Comparison of ENCODE assay signal across 10 cellular contexts in the genomic region with DNA sequence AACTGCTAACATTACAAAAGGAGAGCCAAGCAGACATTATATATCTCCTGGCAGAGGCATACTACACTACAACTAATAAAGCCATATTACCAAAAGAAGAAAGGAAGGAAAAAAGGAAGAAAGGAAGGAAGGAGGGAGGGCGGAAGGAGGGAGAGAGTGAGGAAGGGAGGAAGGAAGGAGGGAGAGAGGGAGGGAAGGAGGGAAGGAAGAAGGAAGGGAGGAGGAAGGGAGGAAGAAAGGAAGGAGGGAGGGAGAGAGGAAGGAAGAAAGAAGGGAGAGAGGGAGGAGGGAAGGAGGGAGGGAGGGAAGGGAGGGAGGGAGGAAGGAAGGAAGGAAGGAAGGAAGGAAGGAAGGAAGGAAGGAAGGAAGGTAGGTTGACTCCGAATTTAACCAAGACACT.
"Had no signal": no experiment of that assay in that cellular context is flagged by ENCODE, and none has a peak within 500 bp of the region (broad histone marks: within the 10 kb centered on the region; RNA-seq: fewer than 3 reads in every experiment).

No MANE protein-coding gene starts in this region.

- H3K9ac ChIP-seq: KMS-11 had no signal

- DNase-seq: H9, HCEC 1CT, HFFc6, IMR-90, KBM-7 had no signal

- H3K27ac ChIP-seq: HL-60, KMS-11 had no signal

- FAIRE-seq: H1, H54 had no signal

- ATAC-seq: GM23338 had no signal

- H2AFZ ChIP-seq: GM23338 had no signal

- H3K4me2 ChIP-seq: GM23338, KMS-11 had no signal

- H3K4me3 ChIP-seq: GM23338 had no signal
